ENCODE assay signal across 15 cellular contexts in the genomic region with DNA sequence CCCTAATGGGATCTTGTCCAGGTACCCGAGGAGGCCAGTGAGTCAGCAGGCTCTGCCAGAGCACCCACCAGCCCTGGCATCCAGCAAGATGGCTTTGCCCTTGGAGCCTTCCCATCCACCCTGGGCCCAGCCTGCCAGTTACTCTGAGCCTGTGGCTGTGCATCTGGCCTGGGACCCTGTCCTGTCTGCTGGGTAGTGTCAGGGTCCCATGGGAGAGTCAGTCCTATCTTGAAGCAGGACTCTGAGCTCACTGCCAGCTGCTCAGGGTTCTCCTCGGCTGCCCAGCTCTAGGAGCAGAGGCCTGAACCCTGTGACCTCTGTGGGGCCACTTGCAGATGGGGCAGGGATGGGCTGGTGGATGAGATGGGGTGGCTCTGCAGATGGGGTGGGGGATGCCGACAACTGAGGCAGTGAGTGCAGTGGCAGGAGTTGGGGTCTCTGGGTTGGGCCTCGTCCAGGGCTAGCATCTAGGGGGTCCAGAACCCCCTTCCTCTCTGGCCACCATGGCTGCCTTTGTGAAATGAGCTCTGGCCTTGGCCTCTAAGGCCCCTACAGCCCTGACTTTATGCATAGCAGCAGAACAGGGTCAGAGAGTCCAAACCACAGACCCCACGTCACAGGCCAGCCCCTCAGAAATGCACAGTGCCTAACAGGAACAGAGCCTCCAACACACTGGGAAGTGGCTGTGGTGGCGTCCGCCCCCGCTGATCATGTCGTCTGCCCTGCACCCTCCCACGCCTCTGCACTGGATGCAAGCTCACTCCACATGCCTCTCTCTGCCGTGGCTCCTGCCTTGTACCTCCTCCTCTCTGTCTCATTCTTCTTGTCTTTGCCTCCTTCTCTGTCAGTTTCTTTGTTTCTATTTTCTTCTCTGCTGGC.
A peak's percentile ranks its signal among the peaks of the same experiment; 100 is the strongest.
DNase-seq lines count a peak whose midpoint lies in the region; ATAC-seq and TF ChIP-seq lines count a peak whose summit lies in the region.
"Had no signal": no experiment of that assay in that cellular context is flagged by ENCODE, and none has a peak within 500 bp of the region (broad histone marks: within the 10 kb centered on the region; RNA-seq: fewer than 3 reads in every experiment).

No MANE protein-coding gene starts in this region.

- intact Hi-C loops in activated CD4-positive, alpha-beta T cell treated with anti-CD3 and anti-CD28 coated beads for 36 hours (cut with DNase I, micrococcal nuclease), result no loop called here
- intact Hi-C loops in dorsolateral prefrontal cortex (cut with DNase I), result loop anchor here in 1 of 2 donors (5.0 kb wide), 1 partner anchor 39 kb away; no protein-coding TSS in a partner anchor
- intact Hi-C loops in spleen (cut with DNase I; ENCODE audit: low total_unique reads), result no loop called here

- H3K9me3 ChIP-seq in Peyer's patch (no peaks in the 10 kb centered on the region), spleen (no peaks in the 10 kb centered on the region)
- H3K9me3 ChIP-seq: thyroid gland had no signal

- TF ChIP-seq CTCF in Peyer's patch (IDR thresholded peaks at IDR 0.05) (no peak), dorsolateral prefrontal cortex (IDR thresholded peaks at IDR 0.05 in 54 of 56, conservative IDR thresholded peaks at IDR 0.05 in 2 of 56; ENCODE audit: low read depth in 1 of 56, partially characterized antibody in 56 of 56) (no peak), spleen (IDR thresholded peaks at IDR 0.05 in 8 of 11, conservative IDR thresholded peaks at IDR 0.05 in 3 of 11) (no peak)

- H3K4me1 ChIP-seq in Peyer's patch (no peaks in the 10 kb centered on the region), spleen (peaks cover 0 to 3% (median 0%) of the 10 kb centered on the region in 6 donors)
- H3K4me1 ChIP-seq: thyroid gland had no signal

- H3K27me3 ChIP-seq in Peyer's patch, result no peaks in the 10 kb centered on the region
- H3K27me3 ChIP-seq in dorsolateral prefrontal cortex, result no peaks in the 10 kb centered on the region
- H3K27me3 ChIP-seq in spleen (replicated peaks in 1 of 7), result no peaks in the 10 kb centered on the region
- H3K27me3 ChIP-seq: brain microvascular endothelial cell, thyroid gland had no signal

- no peak overlapping the region for H3K27ac Mint-ChIP-seq in activated CD4-positive, alpha-beta T cell treated with anti-CD3 and anti-CD28 coated beads for 36 hours

- no peaks in the 10 kb centered on the region for H3K27me3 Mint-ChIP-seq in activated CD4-positive, alpha-beta T cell treated with anti-CD3 and anti-CD28 coated beads for 36 hours

- ATAC-seq in activated CD4-positive, alpha-beta T cell treated with anti-CD3 and anti-CD28 coated beads for 36 hours, result peak; percentile 49
- no peak for ATAC-seq in GM19351 (IDR thresholded peaks at IDR 0.05; ENCODE audit: unreplicated experiment)
- no peak for ATAC-seq in esophagus mucosa
- ATAC-seq: PC-3 had no signal

- DNase-seq in activated CD4-positive, alpha-beta T cell treated with anti-CD3 and anti-CD28 coated beads for 36 hours, result peak; percentile 48
- DNase-seq in activated CD4-positive, alpha-beta T cell treated with anti-CD3 and anti-CD28 coated beads for 4 hours, result no peak
- peak in 2 of 3 donors; percentile 34 to 41 for DNase-seq in Peyer's patch
- DNase-seq in dorsolateral prefrontal cortex, result peak in 9 of 10 donors; percentile 18 to 58 (median 45)
- DNase-seq in spleen, result peak; percentile 65
- no peak for DNase-seq in medulla oblongata (ENCODE audit: extremely low spot score)
- DNase-seq: brain microvascular endothelial cell, NCI-H2107, PC-3, T-helper 9 cell, thyroid gland had no signal

- H3K36me3 ChIP-seq in Peyer's patch, result no peaks in the 10 kb centered on the region
- H3K36me3 ChIP-seq in spleen, result no peaks in the 10 kb centered on the region
- H3K36me3 ChIP-seq: brain microvascular endothelial cell, thyroid gland had no signal

- H3K27ac ChIP-seq in Peyer's patch (no peak overlapping the region), dorsolateral prefrontal cortex (no peak overlapping the region), spleen (no peak overlapping the region)
- H3K27ac ChIP-seq: brain microvascular endothelial cell, epithelial cell of prostate, thyroid gland had no signal

- 39 to 72% (median 55%) methylated on average over 8 to 11 of the region's 11 CpGs for WGBS in spleen, 5 donors

- H3K36me3 Mint-ChIP-seq in activated CD4-positive, alpha-beta T cell treated with anti-CD3 and anti-CD28 coated beads for 36 hours (ENCODE audit: low read depth), result no peaks in the 10 kb centered on the region
- H3K36me3 Mint-ChIP-seq: IgD-negative memory B cell had no signal

- POLR2A ChIA-PET in activated CD4-positive, alpha-beta T cell treated with anti-CD3 and anti-CD28 coated beads for 36 hours (lab: Charles Lee), result no interaction called here

- H3K4me3 ChIP-seq in Peyer's patch, result no peak overlapping the region
- H3K4me3 ChIP-seq in dorsolateral prefrontal cortex, result no peak overlapping the region
- no peak overlapping the region for H3K4me3 ChIP-seq in spleen
- H3K4me3 ChIP-seq: thyroid gland had no signal

- no peak for TF ChIP-seq POLR2A in Peyer's patch (IDR thresholded peaks at IDR 0.05)
- TF ChIP-seq POLR2A in spleen (IDR thresholded peaks at IDR 0.05), result no peak

- CTCF ChIA-PET in activated CD4-positive, alpha-beta T cell treated with anti-CD3 and anti-CD28 coated beads for 36 hours (lab: Charles Lee), result no interaction called here

- no peak overlapping the region for H3K4me3 Mint-ChIP-seq in activated CD4-positive, alpha-beta T cell treated with anti-CD3 and anti-CD28 coated beads for 36 hours
- H3K4me3 Mint-ChIP-seq: IgD-negative memory B cell had no signal

- peaks cover 5% of the 10 kb centered on the region for H3K4me1 Mint-ChIP-seq in activated CD4-positive, alpha-beta T cell treated with anti-CD3 and anti-CD28 coated beads for 36 hours
- H3K4me1 Mint-ChIP-seq: IgD-negative memory B cell had no signal

- H3K9me3 Mint-ChIP-seq in activated CD4-positive, alpha-beta T cell treated with anti-CD3 and anti-CD28 coated beads for 36 hours (ENCODE audit: low read depth), result no peaks in the 10 kb centered on the region
- H3K9me3 Mint-ChIP-seq: IgD-negative memory B cell had no signal

Comparison
In these comparisons a context has a peak if more than half of its experiments do, and no peak if none do; other contexts are left out.
1. DNase-seq: peak in activated CD4-positive, alpha-beta T cell treated with anti-CD3 and anti-CD28 coated beads for 36 hours (single experiment), Peyer's patch (2 of 3), dorsolateral prefrontal cortex (9 of 10) and spleen (single experiment); none in activated CD4-positive, alpha-beta T cell treated with anti-CD3 and anti-CD28 coated beads for 4 hours (0 of 2) and medulla oblongata (single experiment).